ENCODE assay signal across 27 cellular contexts in genomic region chr5:122413722-122414121, GRCh38.
DNase-seq lines count a peak whose midpoint lies in the region; ATAC-seq and TF ChIP-seq lines count a peak whose summit lies in the region.
"Had no signal": no experiment of that assay in that cellular context is flagged by ENCODE, and none has a peak within 500 bp of the region (broad histone marks: within the 10 kb centered on the region; RNA-seq: fewer than 3 reads in every experiment).

No MANE protein-coding gene starts in this region.

- DNase-seq in T-helper 2 cell (no peak), endodermal cell (no peak), SW480 (ENCODE audit: low spot score) (no peak), MG63 (no peak)
- DNase-seq: activated CD4-positive, alpha-beta T cell treated with anti-CD3 and anti-CD28 coated beads, Interleukin-2, amount 10 ng/mL, durations not matched to agents 7 days and 5 days; activated effector memory CD4-positive, alpha-beta T cell treated with anti-CD3 and anti-CD28 coated beads, Interleukin-2, amount 50 U/mL, for 16 hours; activated naive CD8-positive, alpha-beta T cell treated with anti-CD3 and anti-CD28 coated beads, Interleukin-2, amount 10 ng/mL, durations not matched to agents 7 days and 5 days; activated T-cell treated with anti-CD3 and anti-CD28 coated beads, Interleukin-2, amount 50 U/mL, for 24 hours; aorta; CD4-positive, alpha-beta memory T cell; DND-41; left colon; NCI-H1694; NCI-H774; SIG-M5; stimulated activated CD4-positive, alpha-beta T cell treated with anti-CD3 and anti-CD28 coated beads, Interleukin-15, amount 100 ng/mL, for 24 hours; stimulated activated CD4-positive, alpha-beta T cell treated with anti-CD3 and anti-CD28 coated beads, Interleukin-4, amount 100 ng/mL, for 4 hours; T-helper 9 cell; trophoblast cell; WERI-Rb-1 had no signal

- no peak overlapping the region for H2AFZ ChIP-seq in OCI-LY1 (ENCODE audit: low read length)

- H3K4me3 ChIP-seq in OCI-LY1 (ENCODE audit: low read depth, low read length, poor library complexity, severe bottlenecking) (no peak overlapping the region), endodermal cell (ENCODE audit: low read length) (no peak overlapping the region), MG63 (no peak overlapping the region)

- TF ChIP-seq CTCF in OCI-LY1 (IDR thresholded peaks at IDR 0.05; ENCODE audit: low read length) = no peak
- no peak for TF ChIP-seq CTCF in endodermal cell (conservative IDR thresholded peaks at IDR 0.05)

- no peak overlapping the region for H3K4me2 ChIP-seq in OCI-LY1 (ENCODE audit: low read length)

- no peak overlapping the region for H3K27ac Mint-ChIP-seq in endodermal cell
- H3K27ac Mint-ChIP-seq: activated CD4-positive, alpha-beta T cell treated with anti-CD3 and anti-CD28 coated beads, Interleukin-2, amount 10 ng/mL, durations not matched to agents 7 days and 5 days; activated naive CD8-positive, alpha-beta T cell treated with anti-CD3 and anti-CD28 coated beads, Interleukin-2, amount 10 ng/mL, durations not matched to agents 7 days and 5 days; activated T-cell treated with anti-CD3 and anti-CD28 coated beads, Interleukin-2, amount 50 U/mL, for 24 hours; B cell; CD4-positive, alpha-beta memory T cell; IgD-negative memory B cell had no signal

- no peaks in the 10 kb centered on the region for H3K27me3 Mint-ChIP-seq in endodermal cell (ENCODE audit: insufficient read depth)
- H3K27me3 Mint-ChIP-seq: activated naive CD8-positive, alpha-beta T cell treated with anti-CD3 and anti-CD28 coated beads, Interleukin-2, amount 10 ng/mL, durations not matched to agents 7 days and 5 days; activated T-cell treated with anti-CD3 and anti-CD28 coated beads, Interleukin-2, amount 50 U/mL, for 24 hours had no signal

- no peaks in the 10 kb centered on the region for H3K79me2 ChIP-seq in OCI-LY1 (ENCODE audit: insufficient read depth, low read length)

- WGBS in endodermal cell (ENCODE audit: insufficient coverage in 1 of 2, insufficient read length in 1 of 2), 2 experiments = 97% methylated on average over 3 of the region's 3 CpGs; no CpG with 5 or more reads in 1 of the 2 experiments

- H4K20me1 ChIP-seq in OCI-LY1 (ENCODE audit: insufficient read depth, low read length) = no peaks in the 10 kb centered on the region

- H3K4me1 ChIP-seq in OCI-LY1 (ENCODE audit: insufficient read depth, low read length, severe bottlenecking) (peaks cover 36% of the 10 kb centered on the region), endodermal cell (ENCODE audit: control insufficient read depth, insufficient read depth, low read length) (peaks cover 4% of the 10 kb centered on the region)

- H3K36me3 ChIP-seq in OCI-LY1 (ENCODE audit: insufficient read depth, low read length) = no peaks in the 10 kb centered on the region
- no peaks in the 10 kb centered on the region for H3K36me3 ChIP-seq in endodermal cell (ENCODE audit: control insufficient read depth, insufficient read depth, low read length)
- H3K36me3 ChIP-seq in MG63 = no peaks in the 10 kb centered on the region
- H3K36me3 ChIP-seq: WERI-Rb-1 had no signal

- no peak overlapping the region for H3K9ac ChIP-seq in OCI-LY1 (ENCODE audit: low read length)
- H3K9ac ChIP-seq in endodermal cell (ENCODE audit: extremely low read depth, low read length, poor library complexity, severe bottlenecking) = no peak overlapping the region

- peak overlapping the region; percentile 66 for H3K27ac ChIP-seq in OCI-LY1 (ENCODE audit: low read depth, low read length, poor library complexity, severe bottlenecking)
- H3K27ac ChIP-seq in endodermal cell (ENCODE audit: low read depth, low read length) = no peak overlapping the region
- H3K27ac ChIP-seq: WERI-Rb-1 had no signal

- H3K9me2 ChIP-seq in OCI-LY1 (ENCODE audit: low read depth, low read length) = no peaks in the 10 kb centered on the region

- H3K9me3 Mint-ChIP-seq in endodermal cell = no peaks in the 10 kb centered on the region
- H3K9me3 Mint-ChIP-seq: activated CD4-positive, alpha-beta T cell treated with anti-CD3 and anti-CD28 coated beads, Interleukin-2, amount 10 ng/mL, durations not matched to agents 7 days and 5 days; activated naive CD8-positive, alpha-beta T cell treated with anti-CD3 and anti-CD28 coated beads, Interleukin-2, amount 10 ng/mL, durations not matched to agents 7 days and 5 days; activated T-cell treated with anti-CD3 and anti-CD28 coated beads, Interleukin-2, amount 50 U/mL, for 24 hours had no signal

- peak; percentile 33 for ATAC-seq in GM18519 (IDR thresholded peaks at IDR 0.05; ENCODE audit: low FRiP score, unreplicated experiment)
- ATAC-seq in GM21576 (IDR thresholded peaks at IDR 0.05; ENCODE audit: unreplicated experiment) = peak; percentile 44
- ATAC-seq in HG02884 (IDR thresholded peaks at IDR 0.05; ENCODE audit: unreplicated experiment) = peak; percentile 41
- ATAC-seq: HCT116, left colon had no signal

- H3F3A ChIP-seq in OCI-LY1 (ENCODE audit: insufficient read depth, low read length) = no peaks in the 10 kb centered on the region

- H3K27me3 ChIP-seq in OCI-LY1 (ENCODE audit: insufficient read depth, low read length) (no peaks in the 10 kb centered on the region), endodermal cell (ENCODE audit: control insufficient read depth, insufficient read depth, low read length, poor library complexity, severe bottlenecking) (peaks cover 4% of the 10 kb centered on the region), MG63 (peaks cover 9% of the 10 kb centered on the region)

- H3K36me3 Mint-ChIP-seq in endodermal cell (ENCODE audit: low read depth) = no peaks in the 10 kb centered on the region
- H3K36me3 Mint-ChIP-seq: activated naive CD8-positive, alpha-beta T cell treated with anti-CD3 and anti-CD28 coated beads, Interleukin-2, amount 10 ng/mL, durations not matched to agents 7 days and 5 days; CD4-positive, alpha-beta memory T cell; IgD-negative memory B cell had no signal

- H3K4me1 Mint-ChIP-seq in endodermal cell = peaks cover 7% of the 10 kb centered on the region
- H3K4me1 Mint-ChIP-seq: activated CD4-positive, alpha-beta T cell treated with anti-CD3 and anti-CD28 coated beads, Interleukin-2, amount 10 ng/mL, durations not matched to agents 7 days and 5 days; activated naive CD8-positive, alpha-beta T cell treated with anti-CD3 and anti-CD28 coated beads, Interleukin-2, amount 10 ng/mL, durations not matched to agents 7 days and 5 days; B cell; CD4-positive, alpha-beta memory T cell; IgD-negative memory B cell had no signal

- H3K4me3 Mint-ChIP-seq in endodermal cell = no peak overlapping the region
- H3K4me3 Mint-ChIP-seq: activated CD4-positive, alpha-beta T cell treated with anti-CD3 and anti-CD28 coated beads, Interleukin-2, amount 10 ng/mL, durations not matched to agents 7 days and 5 days; activated naive CD8-positive, alpha-beta T cell treated with anti-CD3 and anti-CD28 coated beads, Interleukin-2, amount 10 ng/mL, durations not matched to agents 7 days and 5 days; activated T-cell treated with anti-CD3 and anti-CD28 coated beads, Interleukin-2, amount 50 U/mL, for 24 hours; B cell; CD4-positive, alpha-beta memory T cell had no signal

- H3K9me3 ChIP-seq in OCI-LY1 (ENCODE audit: low read length) = no peaks in the 10 kb centered on the region
- no peaks in the 10 kb centered on the region for H3K9me3 ChIP-seq in endodermal cell (ENCODE audit: control insufficient read depth, low read length)
- H3K9me3 ChIP-seq in MG63 = no peaks in the 10 kb centered on the region
